Comparison of ENCODE assay signal across 8 cellular contexts in genomic region chr17:28842282-28843012, GRCh38. TPM values are rescaled to one million over a fixed set of nuclear protein-coding genes. Genes with fewer than 3 reads are reported as not detected.
DNase-seq lines count a peak whose midpoint lies in the region; ATAC-seq, FAIRE-seq and TF ChIP-seq lines count a peak whose summit lies in the region.

FAM222B (minus strand) TSS chr17:28842790; CDS start chr17:28766667, 76,123 bp downstream.

- WGBS in liver = under 1% methylated on average over 44 of the region's 44 CpGs

- no peaks in the 10 kb centered on the region for H3K36me3 ChIP-seq in liver (ENCODE audit: control insufficient read depth in 4 of 4, insufficient read depth in 3 of 4, low read depth in 1 of 4, low read length in 3 of 4)

- H3K9me3 ChIP-seq in liver (ENCODE audit: control insufficient read depth in 4 of 4, low read length in 3 of 4) = no peaks in the 10 kb centered on the region

- H3K27me3 ChIP-seq in dorsolateral prefrontal cortex = no peaks in the 10 kb centered on the region
- H3K27me3 ChIP-seq in liver (ENCODE audit: control insufficient read depth in 4 of 4, insufficient read depth in 4 of 4, low read length in 3 of 4) = no peaks in the 10 kb centered on the region

- peak in 1 of 2 donors; percentile 42 for TF ChIP-seq RAD21 in liver (IDR thresholded peaks at IDR 0.05)

- intact Hi-C loops in dorsolateral prefrontal cortex (cut with DNase I) = loop anchor here (5.0 kb wide), 4 partner anchors 35 to 110 kb away; partner anchors contain the start of genes FLOT2 (in 1 of the 2) and PHF12 (in 1 of the 2)

- peaks cover 3 to 14% (median 10%) of the 10 kb centered on the region in 4 donors for H3K4me1 ChIP-seq in liver (ENCODE audit: control insufficient read depth in 4 of 4, insufficient read depth in 4 of 4, low read length in 3 of 4)

- peak; percentile 100 for DNase-seq in AG20443 (ENCODE audit: low spot score)
- DNase-seq in GM19239 (ENCODE audit: insufficient read length, low spot score) = peak; percentile 98
- DNase-seq in NCI-H748 treated with DMSO at 0.1 percent for 48 hours (lab: John Stamatoyannopoulos, UW) = peak; percentile 60
- DNase-seq in activated CD4-positive, alpha-beta T cell treated with anti-CD3 and anti-CD28 coated beads, Interleukin-2, amount 50 U/mL, for 48 hours = peak; percentile 84 to 88
- peak; percentile 63 to 92 (median 76) for DNase-seq in dorsolateral prefrontal cortex
- DNase-seq in stimulated activated CD4-positive, alpha-beta T cell treated with anti-CD3 and anti-CD28 coated beads, Interleukin-4, amount 100 ng/mL, for 1 hour = peak; percentile 86

- peak in 40 of 56 donors; percentile 14 to 60 (median 33) for TF ChIP-seq CTCF in dorsolateral prefrontal cortex (IDR thresholded peaks at IDR 0.05 in 54 of 56, conservative IDR thresholded peaks at IDR 0.05 in 2 of 56; ENCODE audit: low read depth in 1 of 56, partially characterized antibody in 56 of 56)
- TF ChIP-seq CTCF in liver (IDR thresholded peaks at IDR 0.05; ENCODE audit: low read depth, low read length, missing input control) = no peak

- peak within 1 kb of the TSS; percentile 85 to 90 for H3K9ac ChIP-seq in liver (ENCODE audit: low read depth in 1 of 2, low read length in 2 of 2)

- H3K27ac ChIP-seq in dorsolateral prefrontal cortex (peak within 1 kb of the TSS in 58 of 59 donors; percentile 12 to 95 (median 83)), liver (ENCODE audit: low read depth in 1 of 2, low read length in 2 of 2) (peak within 1 kb of the TSS; percentile 59 to 81)

- peak; percentile 76 for ATAC-seq in HG03520 (IDR thresholded peaks at IDR 0.05; ENCODE audit: unreplicated experiment)

- FAIRE-seq in GM19239 (lab: Jason Lieb, UNC) = peak; percentile 63

- H3K4me3 ChIP-seq in dorsolateral prefrontal cortex = peak within 1 kb of the TSS; percentile 42 to 96 (median 84)
- H3K4me3 ChIP-seq in liver (ENCODE audit: low read depth in 1 of 3, low read length in 3 of 3) = peak within 1 kb of the TSS; percentile 66 to 99 (median 90)

TF ChIP-seq in liver, 16 proteins besides CTCF, POLR2A, EP300 and RAD21:
- TF ChIP-seq EGR1 (IDR thresholded peaks at IDR 0.05; ENCODE audit: low read depth in 2 of 2) (peak in 1 of 2 donors; percentile 17), TAF1 (conservative IDR thresholded peaks at IDR 0.05) (no peak), GABPA (IDR thresholded peaks at IDR 0.05 in 1 of 2, conservative IDR thresholded peaks at IDR 0.05 in 1 of 2) (no peak), HNF4G (IDR thresholded peaks at IDR 0.05) (no peak)

RNA-seq across cellular contexts. Expression of gene FAM222B, which starts in this region (rescaled TPM):
- 10 to 100 TPM; 17.4 to 36.2 (median 25.3) TPM for total RNA-seq in dorsolateral prefrontal cortex
- 1 to 10 TPM; 2.8 to 4.2 TPM for total RNA-seq in liver
- polyA plus RNA-seq in liver = 1 to 10 TPM; 4.0 to 5.4 TPM

Comparison
In these comparisons a context has a peak if more than half of its experiments do, and no peak if none do; other contexts are left out.
1. Peak in every context shown above with its lines: DNase-seq, ATAC-seq, H3K4me3 ChIP-seq and H3K27ac ChIP-seq.